Comparison of ENCODE assay signal across 8 cellular contexts in the genomic region with DNA sequence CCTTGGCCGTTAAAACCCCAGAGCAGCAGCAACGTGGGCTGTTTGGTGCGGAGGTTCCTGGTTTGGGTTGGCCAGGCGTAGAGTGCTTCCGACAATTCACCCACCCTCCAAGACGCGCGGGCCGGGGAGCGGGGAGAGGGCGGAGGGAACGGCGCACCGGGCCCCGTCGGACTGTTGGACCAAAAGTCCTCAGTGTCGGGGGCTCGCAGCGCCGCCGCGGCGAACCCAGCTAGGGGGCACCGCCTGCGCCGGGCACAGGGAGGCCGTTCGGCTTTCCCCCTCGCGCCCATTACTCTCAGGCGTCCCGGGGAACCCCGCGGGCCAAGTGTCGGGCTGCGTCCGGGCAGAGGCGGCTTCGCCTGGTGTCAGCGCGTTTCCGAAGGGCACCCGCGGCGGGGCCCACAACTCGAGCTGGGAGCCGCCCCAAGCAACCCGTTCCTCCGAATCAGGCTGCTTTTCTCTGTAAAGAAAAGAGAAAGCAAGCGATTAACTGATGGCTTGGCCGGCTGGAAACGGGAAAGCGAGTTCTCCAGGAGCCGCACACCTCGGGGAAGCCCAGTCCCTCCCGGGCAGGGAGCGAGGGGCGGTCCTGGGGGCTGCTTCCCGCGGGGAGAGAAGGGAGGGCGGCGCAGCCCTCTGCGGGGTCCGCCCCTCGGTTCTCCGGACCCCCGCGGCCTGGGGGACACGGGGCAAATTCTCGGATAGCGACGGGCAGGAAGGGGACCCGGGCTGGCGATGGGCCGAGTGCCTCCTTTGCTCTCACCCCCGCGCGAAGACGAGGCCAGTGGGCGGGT.
A peak's percentile ranks its signal among the peaks of the same experiment; 100 is the strongest.
DNase-seq lines count a peak whose midpoint lies in the region; ATAC-seq and TF ChIP-seq lines count a peak whose summit lies in the region.

No MANE protein-coding gene starts in this region.

- ATAC-seq in left ventricle myocardium superior (peak; percentile 67), GM21367 (IDR thresholded peaks at IDR 0.05; ENCODE audit: unreplicated experiment) (no peak)

- H3K4me3 Mint-ChIP-seq in Calu3 (ENCODE audit: low read depth, unreplicated experiment), result peak overlapping the region; percentile 77
- H3K4me3 Mint-ChIP-seq in activated naive CD4-positive, alpha-beta T cell treated with anti-CD3 and anti-CD28 coated beads, Interleukin-2, amount 50 U/mL, for 24 hours, result peak overlapping the region; percentile 88

- TF ChIP-seq CTCF in Calu3 (IDR thresholded peaks at IDR 0.05; ENCODE audit: unreplicated experiment), result no peak

- peak; percentile 4 for DNase-seq in Calu3
- DNase-seq in NOMO-1 (lab: John Stamatoyannopoulos, UW; ENCODE audit: unreplicated experiment in 2 of 2), result peak; percentile 33 to 39
- DNase-seq in left ventricle myocardium superior, result peak; percentile 54
- DNase-seq in retina, result peak; percentile 83
- DNase-seq in AML-193 (lab: John Stamatoyannopoulos, UW), result no peak
- no peak for DNase-seq in SIG-M5 treated with dmso at 0.1 percent for 504 hours (lab: John Stamatoyannopoulos, UW; ENCODE audit: unreplicated experiment)

- peaks cover 5% of the 10 kb centered on the region for H3K36me3 Mint-ChIP-seq in Calu3 (ENCODE audit: insufficient read depth, unreplicated experiment)
- no peaks in the 10 kb centered on the region for H3K36me3 Mint-ChIP-seq in activated naive CD4-positive, alpha-beta T cell treated with anti-CD3 and anti-CD28 coated beads, Interleukin-2, amount 50 U/mL, for 24 hours

- H3K4me1 Mint-ChIP-seq in Calu3 (ENCODE audit: low read depth, unreplicated experiment), result no peaks in the 10 kb centered on the region
- H3K4me1 Mint-ChIP-seq in activated naive CD4-positive, alpha-beta T cell treated with anti-CD3 and anti-CD28 coated beads, Interleukin-2, amount 50 U/mL, for 24 hours, result peaks cover 64% of the 10 kb centered on the region

- no peaks in the 10 kb centered on the region for H3K9me3 Mint-ChIP-seq in Calu3 (ENCODE audit: low read depth, unreplicated experiment)
- H3K9me3 Mint-ChIP-seq in activated naive CD4-positive, alpha-beta T cell treated with anti-CD3 and anti-CD28 coated beads, Interleukin-2, amount 50 U/mL, for 24 hours, result no peaks in the 10 kb centered on the region

- no TSS peak for BruUV-seq in Calu3 (replicated peaks; lab: Mats Ljungman, UMichigan)

- H3K27ac Mint-ChIP-seq in Calu3 (ENCODE audit: unreplicated experiment), result no peak overlapping the region
- peak overlapping the region; percentile 77 for H3K27ac Mint-ChIP-seq in activated naive CD4-positive, alpha-beta T cell treated with anti-CD3 and anti-CD28 coated beads, Interleukin-2, amount 50 U/mL, for 24 hours

- peaks cover 69% of the 10 kb centered on the region for H3K27me3 Mint-ChIP-seq in Calu3 (ENCODE audit: unreplicated experiment)
- peaks cover 3% of the 10 kb centered on the region for H3K27me3 Mint-ChIP-seq in activated naive CD4-positive, alpha-beta T cell treated with anti-CD3 and anti-CD28 coated beads, Interleukin-2, amount 50 U/mL, for 24 hours

- CTCF ChIA-PET in Calu3 (lab: Charles Lee), result no interaction called here

- intact Hi-C loops in Calu3 (cut with micrococcal nuclease; ENCODE audit: unreplicated experiment), result no loop called here
- intact Hi-C loops in left ventricle myocardium superior (cut with micrococcal nuclease), result no loop called here

Comparison
In these comparisons a context has a peak if more than half of its experiments do, and no peak if none do; other contexts are left out.
1. DNase-seq: peak in Calu3 (single experiment), NOMO-1 (2 of 2), left ventricle myocardium superior (single experiment) and retina (single experiment); none in AML-193 (0 of 2) and SIG-M5 treated with dmso at 0.1 percent for 504 hours (single experiment).